ENCODE assay signal across 14 cellular contexts in the genomic region with DNA sequence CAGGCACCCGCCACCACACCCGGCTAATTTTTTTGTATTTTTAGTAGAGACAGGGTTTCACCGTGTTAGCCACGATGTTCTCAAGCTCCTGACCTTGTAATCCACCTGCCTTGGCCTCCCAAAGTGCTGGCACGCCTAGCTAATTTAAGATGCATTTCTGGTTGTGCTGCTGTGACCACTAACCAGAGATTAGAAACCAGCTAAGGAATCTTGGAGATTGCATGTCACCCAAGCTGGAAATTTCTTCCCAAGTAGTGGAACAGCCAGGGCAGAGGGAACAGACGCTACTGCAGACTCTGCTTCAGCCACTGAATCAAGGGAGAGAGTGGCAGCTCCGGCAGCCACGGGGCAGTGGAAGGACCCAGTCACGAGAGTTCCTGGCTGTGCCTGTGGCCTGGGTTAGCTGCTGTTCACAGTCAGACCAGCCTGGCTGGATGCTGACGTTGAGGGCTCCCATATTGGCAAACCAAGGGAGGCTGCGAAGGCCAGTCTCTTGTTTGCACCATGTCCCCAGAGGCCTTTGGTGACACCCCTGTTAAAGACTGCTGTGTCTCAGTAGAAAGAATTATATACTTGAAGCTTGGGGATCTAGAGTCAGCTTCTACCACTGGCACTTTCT. TPM values are rescaled to one million over a fixed set of nuclear protein-coding genes. Genes with fewer than 3 reads are reported as not detected.
DNase-seq lines count a peak whose midpoint lies in the region; ATAC-seq, FAIRE-seq and TF ChIP-seq lines count a peak whose summit lies in the region.
"Had no signal": no experiment of that assay in that cellular context is flagged by ENCODE, and none has a peak within 500 bp of the region (broad histone marks: within the 10 kb centered on the region; RNA-seq: fewer than 3 reads in every experiment).

No MANE protein-coding gene starts in this region.

- no peak for DNase-seq in activated naive CD8-positive, alpha-beta T cell treated with anti-CD3 and anti-CD28 coated beads, Interleukin-2, amount 50 U/mL, for 24 hours
- DNase-seq in astrocyte (ENCODE audit: low read depth) (no peak), uterus (no peak), kidney (no peak)
- DNase-seq in naive thymus-derived CD4-positive, alpha-beta T cell: no peak
- DNase-seq: activated CD4-positive, CD25-positive, alpha-beta regulatory T cell; NCI-H1436; testis had no signal

- intact Hi-C loops in naive thymus-derived CD4-positive, alpha-beta T cell (cut with micrococcal nuclease): no loop called here
- intact Hi-C loops in uterus (cut with DNase I; ENCODE audit: low total_unique reads) (no loop called here), kidney (cut with DNase I) (no loop called here)

- FAIRE-seq in astrocyte (lab: Jason Lieb, UNC): no peak
- FAIRE-seq in kidney (lab: Jason Lieb, UNC): no peak
- FAIRE-seq: G401.6 had no signal

- POLR2A ChIA-PET in naive thymus-derived CD4-positive, alpha-beta T cell (lab: Charles Lee): interaction anchor here (1.5 to 5.4 kb wide), 3 partner anchors 10 to 29 kb away, joined by 3 to 128 read pairs (median 8); partner anchors contain the start of gene TPM4

- H3K36me3 Mint-ChIP-seq in activated naive CD8-positive, alpha-beta T cell: peaks cover 13% of the 10 kb centered on the region
- H3K36me3 Mint-ChIP-seq in activated naive CD8-positive, alpha-beta T cell treated with anti-CD3 and anti-CD28 coated beads, Interleukin-2, amount 50 U/mL, for 24 hours (ENCODE audit: low read depth): peaks cover 78% of the 10 kb centered on the region
- peaks cover 45% of the 10 kb centered on the region for H3K36me3 Mint-ChIP-seq in astrocyte (ENCODE audit: low read depth, unreplicated experiment)
- peaks cover 7 to 63% (median 23%) of the 10 kb centered on the region in 5 donors for H3K36me3 Mint-ChIP-seq in naive thymus-derived CD4-positive, alpha-beta T cell

- H3K4me1 Mint-ChIP-seq in activated naive CD8-positive, alpha-beta T cell (ENCODE audit: low read depth): peaks cover 51% of the 10 kb centered on the region
- H3K4me1 Mint-ChIP-seq in activated naive CD8-positive, alpha-beta T cell treated with anti-CD3 and anti-CD28 coated beads, Interleukin-2, amount 50 U/mL, for 24 hours: peaks cover 75% of the 10 kb centered on the region
- H3K4me1 Mint-ChIP-seq in astrocyte (ENCODE audit: low read depth, unreplicated experiment): peaks cover 48% of the 10 kb centered on the region
- peaks cover 47 to 85% (median 75%) of the 10 kb centered on the region in 7 donors for H3K4me1 Mint-ChIP-seq in naive thymus-derived CD4-positive, alpha-beta T cell

- H3K4me2 ChIP-seq in astrocyte (ENCODE audit: low read length): peak overlapping the region; percentile 34

- peak overlapping the region; percentile 44 for H3K4me3 Mint-ChIP-seq in activated naive CD8-positive, alpha-beta T cell
- no peak overlapping the region for H3K4me3 Mint-ChIP-seq in activated naive CD8-positive, alpha-beta T cell treated with anti-CD3 and anti-CD28 coated beads, Interleukin-2, amount 50 U/mL, for 24 hours
- H3K4me3 Mint-ChIP-seq in astrocyte (ENCODE audit: unreplicated experiment): no peak overlapping the region
- H3K4me3 Mint-ChIP-seq in naive thymus-derived CD4-positive, alpha-beta T cell: peak overlapping the region in 7 of 10 donors; percentile 16 to 74 (median 52)

- CTCF ChIA-PET in naive thymus-derived CD4-positive, alpha-beta T cell (lab: Charles Lee): interaction anchor here (0.6 to 4.1 kb wide), 8 partner anchors 11 to 358 kb away, joined by 3 to 28 read pairs (median 6); partner anchors contain the start of gene HSH2D

- no peak overlapping the region for H3K4me3 ChIP-seq in astrocyte (ENCODE audit: insufficient read depth, low read depth, low read length)
- no peak overlapping the region for H3K4me3 ChIP-seq in naive thymus-derived CD4-positive, alpha-beta T cell (ENCODE audit: low read length)
- H3K4me3 ChIP-seq in uterus: no peak overlapping the region
- no peak overlapping the region for H3K4me3 ChIP-seq in kidney (ENCODE audit: low read length in 2 of 2)
- H3K4me3 ChIP-seq: SJSA1, testis had no signal

- ATAC-seq in activated naive CD8-positive, alpha-beta T cell treated with anti-CD3 and anti-CD28 coated beads, Interleukin-2, amount 50 U/mL, for 24 hours: no peak
- ATAC-seq in naive thymus-derived CD4-positive, alpha-beta T cell: no peak
- ATAC-seq in HG02840 (IDR thresholded peaks at IDR 0.05; ENCODE audit: low FRiP score, unreplicated experiment) (no peak), GM18519 (IDR thresholded peaks at IDR 0.05; ENCODE audit: low FRiP score, unreplicated experiment) (no peak)

- H3K4me1 ChIP-seq in astrocyte (ENCODE audit: insufficient read depth, low read length) (peaks cover 34% of the 10 kb centered on the region), uterus (peaks cover 19 to 32% of the 10 kb centered on the region in 2 donors), kidney (ENCODE audit: control insufficient read depth in 1 of 2, insufficient read depth in 1 of 2, low read depth in 1 of 2, low read length in 2 of 2) (peaks cover 0 to 14% of the 10 kb centered on the region in 2 donors)
- H3K4me1 ChIP-seq in naive thymus-derived CD4-positive, alpha-beta T cell (ENCODE audit: control insufficient read depth in 2 of 2, insufficient read depth in 2 of 2, low read length in 2 of 2): peaks cover 50 to 53% of the 10 kb centered on the region in 2 donors

- H4K20me1 ChIP-seq in astrocyte (ENCODE audit: insufficient read depth, low read length): peaks cover 96% of the 10 kb centered on the region

- peaks cover 99% of the 10 kb centered on the region for H3K79me2 ChIP-seq in astrocyte (ENCODE audit: insufficient read depth, low read length)

- no peaks in the 10 kb centered on the region for H3K9me3 Mint-ChIP-seq in activated naive CD8-positive, alpha-beta T cell (ENCODE audit: low read depth)
- H3K9me3 Mint-ChIP-seq in activated naive CD8-positive, alpha-beta T cell treated with anti-CD3 and anti-CD28 coated beads, Interleukin-2, amount 50 U/mL, for 24 hours: no peaks in the 10 kb centered on the region
- no peaks in the 10 kb centered on the region for H3K9me3 Mint-ChIP-seq in astrocyte (ENCODE audit: unreplicated experiment)
- H3K9me3 Mint-ChIP-seq in naive thymus-derived CD4-positive, alpha-beta T cell: peaks cover 0 to 2% (median 0%) of the 10 kb centered on the region in 11 donors

- H3K27ac ChIP-seq in astrocyte (ENCODE audit: low read depth, low read length): peak overlapping the region; percentile 7
- H3K27ac ChIP-seq in naive thymus-derived CD4-positive, alpha-beta T cell (ENCODE audit: low read depth, low read length): no peak overlapping the region
- peak overlapping the region; percentile 19 to 100 for H3K27ac ChIP-seq in uterus
- H3K27ac ChIP-seq in kidney (ENCODE audit: low read depth in 2 of 2, low read length in 2 of 2): no peak overlapping the region
- H3K27ac ChIP-seq: SJSA1 had no signal

- H3K27ac Mint-ChIP-seq in activated naive CD8-positive, alpha-beta T cell: peak overlapping the region; percentile 83
- no peak overlapping the region for H3K27ac Mint-ChIP-seq in activated naive CD8-positive, alpha-beta T cell treated with anti-CD3 and anti-CD28 coated beads, Interleukin-2, amount 50 U/mL, for 24 hours
- H3K27ac Mint-ChIP-seq in astrocyte (ENCODE audit: unreplicated experiment): no peak overlapping the region
- H3K27ac Mint-ChIP-seq in naive thymus-derived CD4-positive, alpha-beta T cell: peak overlapping the region in 6 of 9 donors; percentile 23 to 96 (median 76)

- no peaks in the 10 kb centered on the region for H3K27me3 Mint-ChIP-seq in activated naive CD8-positive, alpha-beta T cell
- no peaks in the 10 kb centered on the region for H3K27me3 Mint-ChIP-seq in activated naive CD8-positive, alpha-beta T cell treated with anti-CD3 and anti-CD28 coated beads, Interleukin-2, amount 50 U/mL, for 24 hours
- H3K27me3 Mint-ChIP-seq in astrocyte (ENCODE audit: low read depth, unreplicated experiment): no peaks in the 10 kb centered on the region
- no peaks in the 10 kb centered on the region for H3K27me3 Mint-ChIP-seq in naive thymus-derived CD4-positive, alpha-beta T cell

- H3K27me3 ChIP-seq in astrocyte (ENCODE audit: insufficient read depth, low read length) (no peaks in the 10 kb centered on the region), uterus (no peaks in the 10 kb centered on the region)
- no peaks in the 10 kb centered on the region for H3K27me3 ChIP-seq in naive thymus-derived CD4-positive, alpha-beta T cell (ENCODE audit: control insufficient read depth in 2 of 2, insufficient read depth in 2 of 2, low read length in 2 of 2)
- H3K27me3 ChIP-seq: SJSA1, testis had no signal

- H3K9me3 ChIP-seq in astrocyte (ENCODE audit: insufficient read depth, low read depth, low read length) (no peaks in the 10 kb centered on the region), uterus (no peaks in the 10 kb centered on the region), kidney (ENCODE audit: control insufficient read depth in 1 of 2, low read length in 2 of 2) (no peaks in the 10 kb centered on the region)
- no peaks in the 10 kb centered on the region for H3K9me3 ChIP-seq in naive thymus-derived CD4-positive, alpha-beta T cell (ENCODE audit: control insufficient read depth in 2 of 3, low read length in 3 of 3)
- H3K9me3 ChIP-seq: SJSA1, testis had no signal

- H3K36me3 ChIP-seq in astrocyte (ENCODE audit: insufficient read depth, low read length) (peaks cover 68% of the 10 kb centered on the region), uterus (no peaks in the 10 kb centered on the region), kidney (ENCODE audit: control insufficient read depth in 1 of 2, insufficient read depth in 2 of 2, low read length in 2 of 2) (peaks cover 12 to 17% of the 10 kb centered on the region in 2 donors)
- peaks cover 27 to 62% (median 41%) of the 10 kb centered on the region in 3 experiments for H3K36me3 ChIP-seq in naive thymus-derived CD4-positive, alpha-beta T cell (ENCODE audit: control insufficient read depth in 2 of 3, insufficient read depth in 3 of 3, low read length in 3 of 3)

- H3K9ac ChIP-seq in astrocyte (ENCODE audit: low read length) (peak overlapping the region; percentile 21), kidney (ENCODE audit: low read length in 2 of 2) (no peak overlapping the region)

- TF ChIP-seq POLR2A in uterus (IDR thresholded peaks at IDR 0.05): no peak

- no peak for TF ChIP-seq CTCF in astrocyte (IDR thresholded peaks at IDR 0.05; ENCODE audit: insufficient read depth, low read depth, low read length)
- TF ChIP-seq CTCF in uterus (IDR thresholded peaks at IDR 0.05): no peak
- TF ChIP-seq CTCF in kidney (IDR thresholded peaks at IDR 0.05; ENCODE audit: borderline replicate concordance, extremely low read depth, insufficient read depth): no peak

- H2AFZ ChIP-seq in astrocyte (ENCODE audit: low read depth, low read length): no peak overlapping the region

RNA-seq across cellular contexts. Expression of gene TPM4, which starts 7.9 kb away (rescaled TPM):
- total RNA-seq in astrocyte (811 and 843 TPM in 2 replicates), uterus (100 to 1,000 TPM; 423 to 862 (median 517) TPM), kidney (273 TPM)
- 100 to 1,000 TPM in 3 of 5 experiments, 10 to 100 TPM in 2; 65.8 to 435 (median 126) TPM for total RNA-seq in naive thymus-derived CD4-positive, alpha-beta T cell
- 10 to 100 TPM; 28.2 to 43.5 TPM for polyA plus RNA-seq in naive thymus-derived CD4-positive, alpha-beta T cell
- polyA plus RNA-seq in kidney (ENCODE audit: insufficient read depth, low read depth, low replicate concordance): 132 TPM

RNA-seq across cellular contexts. Expression of gene RAB8A, which starts 27.5 kb away (rescaled TPM):
- total RNA-seq in astrocyte: 80.5 and 82.8 TPM in 2 replicates
- 100 to 1,000 TPM in 2 of 5 experiments, 10 to 100 TPM in 3; 64.4 to 154 (median 74.5) TPM for total RNA-seq in naive thymus-derived CD4-positive, alpha-beta T cell
- 10 to 100 TPM; 61.8 to 82.2 TPM for polyA plus RNA-seq in naive thymus-derived CD4-positive, alpha-beta T cell
- 10 to 100 TPM; 13.3 to 67.4 (median 40.7) TPM for total RNA-seq in uterus
- total RNA-seq in kidney: 75.6 TPM
- polyA plus RNA-seq in kidney (ENCODE audit: insufficient read depth, low read depth, low replicate concordance): 38.5 TPM

RNA-seq across cellular contexts. Expression of gene HSH2D, which starts 59.3 kb away (rescaled TPM):
- not detected in 2 replicates for total RNA-seq in astrocyte
- total RNA-seq in naive thymus-derived CD4-positive, alpha-beta T cell: 10 to 100 TPM; 20.0 to 60.0 (median 46.4) TPM
- polyA plus RNA-seq in naive thymus-derived CD4-positive, alpha-beta T cell: 10 to 100 TPM in 1 of 2 donors, 1 to 10 TPM in 1; 7.2 to 17.8 TPM
- total RNA-seq in uterus: 1 to 10 TPM in 3 of 4 donors, not detected in 1; 1.4 to 3.1 (median 2.4) TPM
- total RNA-seq in kidney: 7.7 TPM
- polyA plus RNA-seq in kidney (ENCODE audit: insufficient read depth, low read depth, low replicate concordance): 0.41 TPM
- total RNA-seq: HT1080, SJSA1 had no signal

Comparison
In these comparisons a context has a peak if more than half of its experiments do, and no peak if none do; other contexts are left out.
1. H3K27ac Mint-ChIP-seq: peak in activated naive CD8-positive, alpha-beta T cell (single experiment) and naive thymus-derived CD4-positive, alpha-beta T cell (6 of 9); none in activated naive CD8-positive, alpha-beta T cell treated with anti-CD3 and anti-CD28 coated beads, Interleukin-2, amount 50 U/mL, for 24 hours (single experiment) and astrocyte (single experiment).
2. H3K4me3 Mint-ChIP-seq: peak in activated naive CD8-positive, alpha-beta T cell (single experiment) and naive thymus-derived CD4-positive, alpha-beta T cell (7 of 10); none in activated naive CD8-positive, alpha-beta T cell treated with anti-CD3 and anti-CD28 coated beads, Interleukin-2, amount 50 U/mL, for 24 hours (single experiment) and astrocyte (single experiment).
3. H3K27ac ChIP-seq: peak in astrocyte (single experiment) and uterus (2 of 2); none in naive thymus-derived CD4-positive, alpha-beta T cell (single experiment) and kidney (0 of 2).